1 cellular context compared by ENCODE assay signal in the genomic region with DNA sequence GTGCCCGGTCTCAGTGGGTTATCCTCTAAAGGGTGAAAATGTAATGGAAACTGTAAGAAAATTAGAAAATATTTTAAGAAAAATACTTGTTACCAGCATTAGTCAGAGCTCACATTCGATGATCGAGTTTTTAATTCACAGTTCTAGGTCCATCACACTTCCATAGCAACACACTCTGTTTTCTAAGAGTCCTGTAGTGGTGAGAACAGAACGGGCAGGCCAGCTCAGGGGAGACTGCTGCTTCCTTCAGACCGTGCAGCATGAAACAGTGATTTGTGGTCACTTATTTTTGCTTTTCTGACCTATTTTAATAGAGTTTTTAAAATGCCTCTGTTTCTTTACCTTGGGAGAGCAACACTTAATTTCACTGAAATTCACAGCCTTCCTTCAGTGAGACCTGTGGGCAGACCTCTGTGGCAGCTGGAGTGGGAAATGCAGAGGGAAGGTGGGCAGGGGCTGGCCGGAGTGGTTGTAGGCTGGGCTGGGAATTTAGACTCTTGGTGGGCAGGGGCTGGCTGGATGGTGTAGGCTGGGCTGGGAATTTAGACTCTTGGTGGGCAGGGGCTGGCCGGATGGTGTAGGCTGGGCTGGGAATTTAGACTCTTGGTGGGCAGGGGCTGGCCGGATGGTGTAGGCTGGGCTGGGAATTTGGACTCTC.
TF ChIP-seq lines count a peak whose summit lies in the region.

No MANE protein-coding gene starts in this region.

TF ChIP-seq in endothelial cell of umbilical vein, 7 proteins besides CTCF, POLR2A, EP300 and RAD21:
- TF ChIP-seq, protein P1, sequence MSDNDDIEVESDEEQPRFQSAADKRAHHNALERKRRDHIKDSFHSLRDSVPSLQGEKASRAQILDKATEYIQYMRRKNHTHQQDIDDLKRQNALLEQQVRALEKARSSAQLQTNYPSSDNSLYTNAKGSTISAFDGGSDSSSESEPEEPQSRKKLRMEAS (IDR thresholded peaks at IDR 0.05; ENCODE audit: insufficient read depth, insufficient read length) = no peak
